Comparison of ENCODE assay signal across 1 cellular context in genomic region chr11:62599909-62600308, GRCh38.
TF ChIP-seq lines count a peak whose summit lies in the region.

No MANE protein-coding gene starts in this region.

TF ChIP-seq in endothelial cell of umbilical vein, 7 proteins besides CTCF, POLR2A, EP300 and RAD21:
- TF ChIP-seq FOS (IDR thresholded peaks at IDR 0.05; ENCODE audit: borderline replicate concordance, insufficient read depth, low read length) (no peak), EZH2 (IDR thresholded peaks at IDR 0.05; ENCODE audit: borderline replicate concordance, low read depth, low read length, severe bottlenecking) (no peak), JUN (IDR thresholded peaks at IDR 0.05; ENCODE audit: borderline replicate concordance, insufficient read depth, insufficient read length, low read depth) (no peak), MAX (IDR thresholded peaks at IDR 0.05; ENCODE audit: insufficient read depth, insufficient read length) (no peak), POLR2AphosphoS5 (IDR thresholded peaks at IDR 0.05; ENCODE audit: insufficient read depth, low read depth, low read length) (no peak), MYC (IDR thresholded peaks at IDR 0.05; ENCODE audit: low read depth, low read length) (no peak), GATA2 (IDR thresholded peaks at IDR 0.05; ENCODE audit: insufficient read depth, insufficient read length, low read depth, low read length) (no peak)
